Comparison of ENCODE assay signal across 9 cellular contexts in genomic region chr16:4426722-4427372, GRCh38. TPM values are rescaled to one million over a fixed set of nuclear protein-coding genes. Genes with fewer than 3 reads are reported as not detected.
DNase-seq lines count a peak whose midpoint lies in the region; ATAC-seq and TF ChIP-seq lines count a peak whose summit lies in the region.
"Had no signal": no experiment of that assay in that cellular context is flagged by ENCODE, and none has a peak within 500 bp of the region (broad histone marks: within the 10 kb centered on the region; RNA-seq: fewer than 3 reads in every experiment).

No MANE protein-coding gene starts in this region.

- 84 to 92% methylated on average over 12 of the region's 12 CpGs for WGBS in heart right ventricle, 2 donors

- H3K4me3 ChIP-seq in heart right ventricle (peak overlapping the region in 9 of 10 donors; percentile 69 to 97 (median 85)), astrocyte of the spinal cord (ENCODE audit: low read depth, low read length) (peak overlapping the region; percentile 97), lower lobe of right lung (peak overlapping the region; percentile 95), upper lobe of right lung (peak overlapping the region; percentile 97)

- H3K36me3 ChIP-seq in heart right ventricle (peaks cover 0 to 37% (median 0%) of the 10 kb centered on the region in 9 donors), lower lobe of right lung (peaks cover 12% of the 10 kb centered on the region), upper lobe of right lung (no peaks in the 10 kb centered on the region)

- intact Hi-C loops in heart right ventricle (cut with DNase I): loop anchor here in 1 of 10 donors (5.0 kb wide), 1 partner anchor 50 kb away; the partner anchor contains the start of gene HMOX2
- intact Hi-C loops in cardiac septum (cut with DNase I): no loop called here
- intact Hi-C loops in lower lobe of right lung (cut with DNase I): no loop called here
- intact Hi-C loops in upper lobe of right lung (cut with DNase I): no loop called here

- H3K27ac ChIP-seq in heart right ventricle (peak overlapping the region in 3 of 10 donors; percentile 97 to 99 (median 98)), lower lobe of right lung (no peak overlapping the region), upper lobe of right lung (no peak overlapping the region)

- H3K27me3 ChIP-seq in heart right ventricle: no peaks in the 10 kb centered on the region
- no peaks in the 10 kb centered on the region for H3K27me3 ChIP-seq in lower lobe of right lung (ENCODE audit: low read depth)
- no peaks in the 10 kb centered on the region for H3K27me3 ChIP-seq in upper lobe of right lung

- in situ Hi-C loops in astrocyte of the spinal cord (cut with HindIII; ENCODE audit: low sequenced_read_pairs): no loop called here

- ATAC-seq in heart right ventricle (no peak), lower lobe of right lung (no peak), upper lobe of right lung (no peak), HG03196 (IDR thresholded peaks at IDR 0.05; ENCODE audit: unreplicated experiment) (no peak)

- TF ChIP-seq CTCF in heart right ventricle (IDR thresholded peaks at IDR 0.05) (no peak), astrocyte of the spinal cord (IDR thresholded peaks at IDR 0.05; ENCODE audit: low read depth, low read length) (no peak), lower lobe of right lung (IDR thresholded peaks at IDR 0.05) (no peak), upper lobe of right lung (IDR thresholded peaks at IDR 0.05) (no peak)

- H3K4me1 ChIP-seq in heart right ventricle (peaks cover 0 to 27% (median 21%) of the 10 kb centered on the region in 9 donors), lower lobe of right lung (peaks cover 15% of the 10 kb centered on the region), upper lobe of right lung (peaks cover 13% of the 10 kb centered on the region)

- DNase-seq in heart right ventricle (no peak), cardiac septum (ENCODE audit: low spot score) (no peak), astrocyte of the spinal cord (ENCODE audit: low read depth, low spot score) (no peak), lower lobe of right lung (no peak), upper lobe of right lung (no peak), NCI-H1092 treated with DMSO at 0.1 percent for 48 hours (lab: John Stamatoyannopoulos, UW) (no peak), NCI-H128 (lab: John Stamatoyannopoulos, UW; ENCODE audit: unreplicated experiment) (no peak)
- DNase-seq: midbrain had no signal

- H3K9me3 ChIP-seq in heart right ventricle: no peaks in the 10 kb centered on the region
- H3K9me3 ChIP-seq in lower lobe of right lung: no peaks in the 10 kb centered on the region
- H3K9me3 ChIP-seq in upper lobe of right lung: no peaks in the 10 kb centered on the region

RNA-seq across cellular contexts. Expression of gene DNAJA3, which starts 1.2 kb away (rescaled TPM):
- total RNA-seq in heart right ventricle (10 to 100 TPM; 51.4 to 76.7 (median 72.5) TPM), cardiac septum (50.7 TPM), lower lobe of right lung (34.6 TPM), upper lobe of right lung (36.1 TPM)
- 10 to 100 TPM; 29.0 to 52.1 TPM for polyA plus RNA-seq in heart right ventricle

RNA-seq across cellular contexts. Expression of gene CORO7, which starts 10.5 kb away (rescaled TPM):
- total RNA-seq in heart right ventricle: 10 to 100 TPM in 5 of 10 donors, 1 to 10 TPM in 5; 6.5 to 21.8 (median 10.1) TPM
- polyA plus RNA-seq in heart right ventricle: 10 to 100 TPM; 11.9 to 17.0 TPM
- 11.9 TPM for total RNA-seq in cardiac septum
- 58.5 TPM for total RNA-seq in lower lobe of right lung
- total RNA-seq in upper lobe of right lung: 52.4 TPM

RNA-seq across cellular contexts. Expression of gene NMRAL1, which starts 47.6 kb away (rescaled TPM):
- total RNA-seq in heart right ventricle: 10 to 100 TPM in 9 of 10 donors, 1 to 10 TPM in 1; 9.5 to 36.1 (median 27.4) TPM
- 10 to 100 TPM; 30.7 to 46.5 TPM for polyA plus RNA-seq in heart right ventricle
- total RNA-seq in cardiac septum: 7.3 TPM
- 43.5 TPM for total RNA-seq in lower lobe of right lung
- total RNA-seq in upper lobe of right lung: 39.0 TPM

RNA-seq across cellular contexts. Expression of gene HMOX2, which starts 49.4 kb away (rescaled TPM):
- 100 to 1,000 TPM in 3 of 10 donors, 10 to 100 TPM in 7; 58.4 to 207 (median 84.8) TPM for total RNA-seq in heart right ventricle
- 100 to 1,000 TPM in 1 of 2 donors, 10 to 100 TPM in 1; 74.3 to 251 TPM for polyA plus RNA-seq in heart right ventricle
- total RNA-seq in cardiac septum: 69.1 TPM
- total RNA-seq in lower lobe of right lung: 53.8 TPM
- total RNA-seq in upper lobe of right lung: 53.0 TPM

RNA-seq across cellular contexts. Expression of gene VASN, which starts 55.2 kb away (rescaled TPM):
- 10 to 100 TPM in 1 of 10 donors, 1 to 10 TPM in 9; 3.1 to 14.7 (median 5.8) TPM for total RNA-seq in heart right ventricle
- polyA plus RNA-seq in heart right ventricle: 10 to 100 TPM in 1 of 2 donors, 1 to 10 TPM in 1; 7.7 to 27.9 TPM
- total RNA-seq in cardiac septum: 6.3 TPM
- 17.4 TPM for total RNA-seq in lower lobe of right lung
- total RNA-seq in upper lobe of right lung: 20.3 TPM
